Comparison of ENCODE assay signal across 1 cellular context in genomic region chr12:49642370-49642802, GRCh38.
TF ChIP-seq lines count a peak whose summit lies in the region.

No MANE protein-coding gene starts in this region.

TF ChIP-seq in HepG2, 621 proteins besides CTCF, POLR2A, EP300 and RAD21 (continued from another document and continues in another):
- TF ChIP-seq ZNF598 (CRISPR knock-in tag; IDR thresholded peaks at IDR 0.05; ENCODE audit: borderline replicate concordance) (peak; percentile 56; the same call in 1 of the 2 replicates), ZBTB38 (CRISPR knock-in tag; IDR thresholded peaks at IDR 0.05) (peak; percentile 98), HNRNPH1 (optimal IDR thresholded peaks at IDR 0.05; ENCODE audit: low read depth, low read length) (no peak), CBFB (CRISPR knock-in tag; IDR thresholded peaks at IDR 0.05) (no peak), ZFP90 (CRISPR knock-in tag; IDR thresholded peaks at IDR 0.05; ENCODE audit: borderline replicate concordance) (no peak), ZFP36L1 (CRISPR knock-in tag; IDR thresholded peaks at IDR 0.05) (no peak), ZNF382 (CRISPR knock-in tag; IDR thresholded peaks at IDR 0.05; ENCODE audit: borderline replicate concordance) (no peak), ZNF766 (CRISPR knock-in tag; IDR thresholded peaks at IDR 0.05; ENCODE audit: borderline replicate concordance) (no peak; the same call in 1 of the 2 replicates), SRSF9 (IDR thresholded peaks at IDR 0.05; ENCODE audit: borderline replicate concordance, insufficient read depth, low read depth, low read length, poor library complexity, severe bottlenecking) (no peak), MTF2 (CRISPR knock-in tag; IDR thresholded peaks at IDR 0.05; ENCODE audit: borderline replicate concordance) (no peak), USF2 (IDR thresholded peaks at IDR 0.05; ENCODE audit: low read depth, low read length) (no peak), USF2 (CRISPR knock-in tag; IDR thresholded peaks at IDR 0.05; ENCODE audit: borderline replicate concordance) (no peak), REPIN1 (CRISPR knock-in tag; IDR thresholded peaks at IDR 0.05; ENCODE audit: borderline replicate concordance, low read depth) (no peak), HNRNPK (IDR thresholded peaks at IDR 0.05; ENCODE audit: low read depth, low read length, poor library complexity, severe bottlenecking) (no peak), ATF1 (CRISPR knock-in tag; IDR thresholded peaks at IDR 0.05) (no peak), ZNF792 (CRISPR knock-in tag; IDR thresholded peaks at IDR 0.05) (no peak), ZNF180 (CRISPR knock-in tag; IDR thresholded peaks at IDR 0.05; ENCODE audit: borderline replicate concordance, low read depth) (no peak), ZNF251 (CRISPR knock-in tag; IDR thresholded peaks at IDR 0.05) (no peak), NR2C2 (CRISPR knock-in tag; IDR thresholded peaks at IDR 0.05; ENCODE audit: borderline replicate concordance) (peak; percentile 26; the same call in 1 of the 2 replicates), ZKSCAN5 (CRISPR knock-in tag; IDR thresholded peaks at IDR 0.05) (no peak), NFIC (IDR thresholded peaks at IDR 0.05; ENCODE audit: low read length) (no peak), SKIL (CRISPR knock-in tag; IDR thresholded peaks at IDR 0.05; ENCODE audit: borderline replicate concordance) (no peak), FOXA3 (CRISPR knock-in tag; IDR thresholded peaks at IDR 0.05) (peak; percentile 44; the same call in 1 of the 2 replicates), HOXA7 (CRISPR knock-in tag; IDR thresholded peaks at IDR 0.05) (no peak), ADNP (CRISPR knock-in tag; IDR thresholded peaks at IDR 0.05) (no peak), CREBL2 (CRISPR knock-in tag; IDR thresholded peaks at IDR 0.05; ENCODE audit: borderline replicate concordance) (no peak), ZNF660 (CRISPR knock-in tag; IDR thresholded peaks at IDR 0.05; ENCODE audit: borderline replicate concordance, low read depth) (no peak), FOXC1 (CRISPR knock-in tag; IDR thresholded peaks at IDR 0.05; ENCODE audit: borderline replicate concordance) (no peak), ZNF749 (CRISPR knock-in tag; IDR thresholded peaks at IDR 0.05; ENCODE audit: borderline replicate concordance) (no peak), SRSF1 (optimal IDR thresholded peaks at IDR 0.05; ENCODE audit: low read depth, low read length) (no peak), RCOR2 (CRISPR knock-in tag; IDR thresholded peaks at IDR 0.05) (0 out of 2 replicates have a peak, but pooled peaks have one; percentile 28), ARNT2 (CRISPR knock-in tag; IDR thresholded peaks at IDR 0.05; ENCODE audit: low read depth) (no peak), ZNF772 (CRISPR knock-in tag; IDR thresholded peaks at IDR 0.05) (peak; percentile 58; the same call in 1 of the 2 replicates), GRHL1 (CRISPR knock-in tag; conservative IDR thresholded peaks at IDR 0.05) (no peak), ZSCAN22 (CRISPR knock-in tag; IDR thresholded peaks at IDR 0.05) (0 out of 2 replicates have a peak, but pooled peaks have one; percentile 4), ZNF841 (CRISPR knock-in tag; IDR thresholded peaks at IDR 0.05; ENCODE audit: borderline replicate concordance) (no peak), HNF1B (CRISPR knock-in tag; IDR thresholded peaks at IDR 0.05) (peak; percentile 46), JUN (CRISPR knock-in tag; IDR thresholded peaks at IDR 0.05) (peak; percentile 80), CEBPB (IDR thresholded peaks at IDR 0.05; ENCODE audit: borderline replicate concordance, low read depth, low read length) (no peak), CSRNP2 (CRISPR knock-in tag; conservative IDR thresholded peaks at IDR 0.05; ENCODE audit: low read depth) (no peak), NRL (CRISPR knock-in tag; IDR thresholded peaks at IDR 0.05; ENCODE audit: borderline replicate concordance) (peak; percentile 8; the same call in 1 of the 2 replicates), RFX5 (IDR thresholded peaks at IDR 0.05; ENCODE audit: low read depth, low read length) (no peak), MXD4 (CRISPR knock-in tag; IDR thresholded peaks at IDR 0.05) (peak; percentile 63; the same call in 1 of the 2 replicates), GATA4 (IDR thresholded peaks at IDR 0.05; ENCODE audit: borderline replicate concordance, low read depth) (no peak), ZNF512B (CRISPR knock-in tag; IDR thresholded peaks at IDR 0.05; ENCODE audit: borderline replicate concordance) (no peak), RBM22 (optimal IDR thresholded peaks at IDR 0.05; ENCODE audit: low read length) (peak; percentile 21), ARID2 (CRISPR knock-in tag; IDR thresholded peaks at IDR 0.05; ENCODE audit: borderline replicate concordance) (no peak), MBD4 (IDR thresholded peaks at IDR 0.05; ENCODE audit: borderline replicate concordance, low read length) (no peak), ZNF414 (CRISPR knock-in tag; IDR thresholded peaks at IDR 0.05) (no peak), DDIT3 (CRISPR knock-in tag; IDR thresholded peaks at IDR 0.05) (no peak), STAT5B (CRISPR knock-in tag; IDR thresholded peaks at IDR 0.05) (no peak), ZNF512 (CRISPR knock-in tag; IDR thresholded peaks at IDR 0.05) (no peak), KDM2A (CRISPR knock-in tag; IDR thresholded peaks at IDR 0.05; ENCODE audit: borderline replicate concordance, low read depth) (peak; percentile 38; the same call in 1 of the 2 replicates)
